Comparison of ENCODE assay signal across 25 cellular contexts in the genomic region with DNA sequence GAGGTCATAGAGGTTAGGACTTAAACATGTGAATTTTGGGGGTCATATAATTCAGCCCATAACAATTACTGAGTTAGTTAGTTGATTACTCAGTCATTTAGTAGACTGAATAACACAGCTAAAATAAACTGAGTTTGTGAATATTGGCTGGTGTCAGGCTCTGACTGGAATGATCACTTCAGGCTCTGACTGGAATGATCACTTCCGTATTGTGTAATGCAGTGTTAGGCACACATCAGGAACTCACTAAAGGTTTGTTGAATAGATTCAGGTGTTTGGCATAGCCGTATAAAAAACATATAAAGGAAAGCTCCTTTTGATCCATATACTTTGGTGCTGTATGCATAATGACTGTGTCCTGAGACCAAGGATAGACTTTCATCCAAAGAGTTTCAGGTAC.
"Had no signal": no experiment of that assay in that cellular context is flagged by ENCODE, and none has a peak within 500 bp of the region (broad histone marks: within the 10 kb centered on the region; RNA-seq: fewer than 3 reads in every experiment).

No MANE protein-coding gene starts in this region.

- H3K36me3 ChIP-seq: brain microvascular endothelial cell, WERI-Rb-1 had no signal

- H3K4me3 Mint-ChIP-seq: activated CD4-positive, alpha-beta memory T cell treated with anti-CD3 and anti-CD28 coated beads, Interleukin-2, amount 10 ng/mL, durations not matched to agents 7 days and 5 days; activated CD4-positive, alpha-beta T cell treated with anti-CD3 and anti-CD28 coated beads for 36 hours; activated naive CD4-positive, alpha-beta T cell treated with anti-CD3 and anti-CD28 coated beads, Interleukin-2, amount 10 ng/mL, durations not matched to agents 7 days and 5 days; activated naive CD8-positive, alpha-beta T cell treated with anti-CD3 and anti-CD28 coated beads for 36 hours; activated T-helper 17 cell treated with anti-CD3 and anti-CD28 coated beads, Interleukin-2, amount 50 U/mL, for 72 hours; T-cell had no signal

- H3K27ac Mint-ChIP-seq: activated CD4-positive, alpha-beta memory T cell treated with anti-CD3 and anti-CD28 coated beads, Interleukin-2, amount 10 ng/mL, durations not matched to agents 7 days and 5 days; activated CD4-positive, alpha-beta T cell treated with anti-CD3 and anti-CD28 coated beads for 36 hours; activated naive CD4-positive, alpha-beta T cell treated with anti-CD3 and anti-CD28 coated beads, Interleukin-2, amount 10 ng/mL, durations not matched to agents 7 days and 5 days; activated naive CD8-positive, alpha-beta T cell treated with anti-CD3 and anti-CD28 coated beads for 36 hours; activated T-helper 17 cell treated with anti-CD3 and anti-CD28 coated beads, Interleukin-2, amount 50 U/mL, for 72 hours; T-cell had no signal

- H3K36me3 Mint-ChIP-seq: activated naive CD4-positive, alpha-beta T cell treated with anti-CD3 and anti-CD28 coated beads, Interleukin-2, amount 10 ng/mL, durations not matched to agents 7 days and 5 days; activated naive CD8-positive, alpha-beta T cell treated with anti-CD3 and anti-CD28 coated beads for 36 hours; T-cell had no signal

- DNase-seq: activated CD4-positive, alpha-beta memory T cell treated with anti-CD3 and anti-CD28 coated beads, Interleukin-2, amount 10 ng/mL, durations not matched to agents 7 days and 5 days; activated CD4-positive, alpha-beta T cell treated with anti-CD3 and anti-CD28 coated beads for 36 hours; activated CD4-positive, alpha-beta T cell treated with anti-CD3 and anti-CD28 coated beads, Interleukin-2, amount 50 U/mL, for 1 hour; activated gamma-delta T cell treated with Interleukin-2 at 50 U/mL for 16 hours; activated naive CD4-positive, alpha-beta T cell treated with anti-CD3 and anti-CD28 coated beads, Interleukin-2, amount 10 ng/mL, durations not matched to agents 7 days and 5 days; activated naive CD8-positive, alpha-beta T cell treated with anti-CD3 and anti-CD28 coated beads for 36 hours; activated T-cell treated with anti-CD3 and anti-CD28 coated beads for 4 hours; activated T-cell treated with anti-CD3 and anti-CD28 coated beads, Interleukin-2, amount 50 U/mL, for 48 hours; brain microvascular endothelial cell; MM.1S; NCI-H1105; NCI-H1436; NCI-H1694 treated with DMSO at 0.1 percent for 48 hours; NCI-H2081 treated with DMSO at 0.1 percent for 48 hours; NCI-H2171 treated with DMSO at 0.1 percent for 48 hours; NCI-H226; NCI-H526 treated with DMSO at 0.1 percent for 48 hours; NCI-H82; T-cell; T-helper 2 cell; T1000; WERI-Rb-1 had no signal

- H3K27me3 Mint-ChIP-seq: activated CD4-positive, alpha-beta memory T cell treated with anti-CD3 and anti-CD28 coated beads, Interleukin-2, amount 10 ng/mL, durations not matched to agents 7 days and 5 days; activated naive CD4-positive, alpha-beta T cell treated with anti-CD3 and anti-CD28 coated beads, Interleukin-2, amount 10 ng/mL, durations not matched to agents 7 days and 5 days had no signal

- ATAC-seq: activated CD4-positive, alpha-beta T cell treated with anti-CD3 and anti-CD28 coated beads for 36 hours; activated T-helper 17 cell treated with anti-CD3 and anti-CD28 coated beads, Interleukin-2, amount 50 U/mL, for 72 hours; Right ventricle myocardium inferior; T-cell had no signal

- H3K4me3 ChIP-seq: SK-N-MC had no signal

- H3K27me3 ChIP-seq: brain microvascular endothelial cell had no signal

- H3K4me1 Mint-ChIP-seq: activated CD4-positive, alpha-beta memory T cell treated with anti-CD3 and anti-CD28 coated beads, Interleukin-2, amount 10 ng/mL, durations not matched to agents 7 days and 5 days; activated CD4-positive, alpha-beta T cell treated with anti-CD3 and anti-CD28 coated beads for 36 hours; activated naive CD4-positive, alpha-beta T cell treated with anti-CD3 and anti-CD28 coated beads, Interleukin-2, amount 10 ng/mL, durations not matched to agents 7 days and 5 days; activated naive CD8-positive, alpha-beta T cell treated with anti-CD3 and anti-CD28 coated beads for 36 hours; activated T-helper 17 cell treated with anti-CD3 and anti-CD28 coated beads, Interleukin-2, amount 50 U/mL, for 72 hours; T-cell had no signal

- H3K9me3 Mint-ChIP-seq: activated CD4-positive, alpha-beta memory T cell treated with anti-CD3 and anti-CD28 coated beads, Interleukin-2, amount 10 ng/mL, durations not matched to agents 7 days and 5 days; activated naive CD4-positive, alpha-beta T cell treated with anti-CD3 and anti-CD28 coated beads, Interleukin-2, amount 10 ng/mL, durations not matched to agents 7 days and 5 days; activated naive CD8-positive, alpha-beta T cell treated with anti-CD3 and anti-CD28 coated beads for 36 hours had no signal

- H3K27ac ChIP-seq: brain microvascular endothelial cell, SK-N-MC, WERI-Rb-1 had no signal
